Comparison of ENCODE assay signal across 8 cellular contexts in genomic region chr9:123679330-123679987, GRCh38.
DNase-seq lines count a peak whose midpoint lies in the region; ATAC-seq and TF ChIP-seq lines count a peak whose summit lies in the region.

No MANE protein-coding gene starts in this region.

- TF ChIP-seq POLR2A in thyroid gland (IDR thresholded peaks at IDR 0.05): no peak
- TF ChIP-seq POLR2A in stomach (IDR thresholded peaks at IDR 0.05): no peak

- H3K9me3 ChIP-seq in thyroid gland (no peaks in the 10 kb centered on the region), stomach (no peaks in the 10 kb centered on the region)

- H3K4me3 Mint-ChIP-seq in activated CD8-positive, alpha-beta T cell treated with anti-CD3 and anti-CD28 coated beads for 36 hours: no peak overlapping the region

- 84 to 88% methylated on average over 13 to 16 of the region's 16 CpGs for WGBS in thyroid gland, 2 donors
- WGBS in stomach, 5 donors: 61 to 78% (median 70%) methylated on average over 16 of the region's 16 CpGs

- H3K4me1 ChIP-seq in thyroid gland (peaks cover 11 to 24% of the 10 kb centered on the region in 2 donors), stomach (peaks cover 18 to 32% (median 24%) of the 10 kb centered on the region in 4 donors)

- ATAC-seq in HG03103 (IDR thresholded peaks at IDR 0.05; ENCODE audit: low read depth, unreplicated experiment): peak; percentile 96
- ATAC-seq in activated CD8-positive, alpha-beta T cell treated with anti-CD3 and anti-CD28 coated beads for 36 hours: peak; percentile 83

- POLR2A ChIA-PET in activated CD8-positive, alpha-beta T cell treated with anti-CD3 and anti-CD28 coated beads for 36 hours (lab: Charles Lee): no interaction called here

- intact Hi-C loops in activated CD8-positive, alpha-beta T cell treated with anti-CD3 and anti-CD28 coated beads for 36 hours (cut with micrococcal nuclease): no loop called here
- intact Hi-C loops in thyroid gland (cut with DNase I) (no loop called here), stomach (cut with DNase I; ENCODE audit: low total_unique reads) (no loop called here)

- no peak overlapping the region for H3K27ac Mint-ChIP-seq in activated CD8-positive, alpha-beta T cell treated with anti-CD3 and anti-CD28 coated beads for 36 hours

- H3K27me3 ChIP-seq in thyroid gland: no peaks in the 10 kb centered on the region
- H3K27me3 ChIP-seq in stomach: no peaks in the 10 kb centered on the region

- CTCF ChIA-PET in activated CD8-positive, alpha-beta T cell treated with anti-CD3 and anti-CD28 coated beads for 36 hours (lab: Charles Lee): no interaction called here

- no peaks in the 10 kb centered on the region for H3K9me3 Mint-ChIP-seq in activated CD8-positive, alpha-beta T cell treated with anti-CD3 and anti-CD28 coated beads for 36 hours

- TF ChIP-seq EP300 in stomach (IDR thresholded peaks at IDR 0.05): no peak

- peaks cover 29% of the 10 kb centered on the region for H3K36me3 Mint-ChIP-seq in activated CD8-positive, alpha-beta T cell treated with anti-CD3 and anti-CD28 coated beads for 36 hours (ENCODE audit: low read depth)

- peaks cover 34% of the 10 kb centered on the region for H3K4me1 Mint-ChIP-seq in activated CD8-positive, alpha-beta T cell treated with anti-CD3 and anti-CD28 coated beads for 36 hours (ENCODE audit: low read depth)

- H3K36me3 ChIP-seq in thyroid gland (no peaks in the 10 kb centered on the region), stomach (peaks cover 0 to 5% (median 0%) of the 10 kb centered on the region in 4 donors)

- no peaks in the 10 kb centered on the region for H3K27me3 Mint-ChIP-seq in activated CD8-positive, alpha-beta T cell treated with anti-CD3 and anti-CD28 coated beads for 36 hours

- no peak for TF ChIP-seq CTCF in activated CD8-positive, alpha-beta T cell treated with anti-CD3 and anti-CD28 coated beads for 36 hours (IDR thresholded peaks at IDR 0.05)
- TF ChIP-seq CTCF in thyroid gland (IDR thresholded peaks at IDR 0.05): peak in 1 of 6 experiments; percentile 1
- no peak for TF ChIP-seq CTCF in stomach (IDR thresholded peaks at IDR 0.05)

- DNase-seq in DMS79 (lab: John Stamatoyannopoulos, UW) (peak; percentile 65), GM19240 (ENCODE audit: insufficient read length, low spot score) (peak; percentile 36), thyroid gland (peak; percentile 23 to 36), stomach (no peak), occipital lobe (lab: John Stamatoyannopoulos, UW) (no peak), NCI-H2107 (lab: John Stamatoyannopoulos, UW) (no peak)
- DNase-seq in activated CD8-positive, alpha-beta T cell treated with anti-CD3 and anti-CD28 coated beads for 36 hours: peak; percentile 52

- peak overlapping the region in 2 of 3 donors; percentile 4 to 13 for H3K27ac ChIP-seq in thyroid gland
- peak overlapping the region in 2 of 5 donors; percentile 7 to 12 for H3K27ac ChIP-seq in stomach

- H3K4me3 ChIP-seq in thyroid gland (replicated peaks in 1 of 3): no peak overlapping the region
- H3K4me3 ChIP-seq in stomach: no peak overlapping the region

Comparison
In these comparisons a context has a peak if more than half of its experiments do, and no peak if none do; other contexts are left out.
1. DNase-seq: peak in DMS79 (single experiment), GM19240 (single experiment), activated CD8-positive, alpha-beta T cell treated with anti-CD3 and anti-CD28 coated beads for 36 hours (single experiment) and thyroid gland (2 of 2); none in stomach (single experiment), occipital lobe (single experiment) and NCI-H2107 (single experiment).